12 cellular contexts compared by ENCODE assay signal in the genomic region with DNA sequence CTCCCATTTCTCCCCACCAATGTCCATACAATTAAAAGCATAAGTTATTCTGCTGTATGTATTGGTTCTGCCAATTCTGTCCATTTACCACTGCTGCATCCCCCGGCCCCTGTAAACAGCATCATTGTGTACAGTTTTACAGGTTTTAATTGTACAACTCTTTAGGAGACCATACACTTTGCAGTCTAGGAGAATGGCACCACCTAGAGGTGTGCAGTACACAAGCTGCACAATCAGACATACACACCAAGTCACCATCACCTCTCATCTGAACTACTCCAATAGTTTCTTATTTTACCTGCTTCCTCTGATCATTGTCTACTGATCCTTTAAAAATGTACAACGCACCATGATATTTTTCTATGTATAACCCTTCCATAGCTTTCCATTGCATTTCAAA.
DNase-seq lines count a peak whose midpoint lies in the region; ATAC-seq and TF ChIP-seq lines count a peak whose summit lies in the region.
"Had no signal": no experiment of that assay in that cellular context is flagged by ENCODE, and none has a peak within 500 bp of the region (broad histone marks: within the 10 kb centered on the region; RNA-seq: fewer than 3 reads in every experiment).

No MANE protein-coding gene starts in this region.

- H3K9me3 ChIP-seq in WERI-Rb-1 (ENCODE audit: severe bottlenecking), result no peaks in the 10 kb centered on the region
- no peaks in the 10 kb centered on the region for H3K9me3 ChIP-seq in uterus
- H3K9me3 ChIP-seq: A549, transverse colon had no signal

- peak; percentile 46 for TF ChIP-seq CTCF in WERI-Rb-1 (IDR thresholded peaks at IDR 0.05; ENCODE audit: low read depth, low read length)
- TF ChIP-seq CTCF in neural crest cell (conservative IDR thresholded peaks at IDR 0.05), result peak; percentile 50
- TF ChIP-seq CTCF in uterus (IDR thresholded peaks at IDR 0.05), result no peak

- no peak for TF ChIP-seq POLR2A in uterus (IDR thresholded peaks at IDR 0.05)

- DNase-seq in NCI-H1417 (lab: John Stamatoyannopoulos, UW) (peak in 2 of 3 experiments; percentile 35 to 66), NCI-H1417 treated with DMSO at 0.1 percent for 48 hours (lab: John Stamatoyannopoulos, UW) (no peak), NAMALWA (ENCODE audit: low spot score) (peak; percentile 34), WERI-Rb-1 (peak; percentile 7), neural crest cell (ENCODE audit: low read depth, low spot score) (no peak), uterus (no peak)
- DNase-seq: activated T-cell treated with anti-CD3 and anti-CD28 coated beads, Interleukin-2, amount 50 U/mL, for 1 hour; transverse colon had no signal

- H3K27me3 Mint-ChIP-seq in neural crest cell (ENCODE audit: low read depth), result no peaks in the 10 kb centered on the region

- H3K27ac Mint-ChIP-seq in neural crest cell (ENCODE audit: unreplicated experiment), result no peak overlapping the region
- H3K27ac Mint-ChIP-seq: T-helper 1 cell treated with Interleukin-12 subunit alpha and Interleukin-12 subunit beta and Interleukin-4 antibody, amounts not matched to agents 30 μg/mL and 1 μg/mL, for 36 hours had no signal

- intact Hi-C loops in uterus (cut with DNase I; ENCODE audit: low total_unique reads), result no loop called here

- H3K4me1 Mint-ChIP-seq in neural crest cell, result peaks cover 13% of the 10 kb centered on the region

- no peak overlapping the region for H3K27ac ChIP-seq in WERI-Rb-1
- no peak overlapping the region for H3K27ac ChIP-seq in uterus
- H3K27ac ChIP-seq: A549, transverse colon had no signal

- H3K4me3 ChIP-seq in WERI-Rb-1 (ENCODE audit: low read depth, low read length) (no peak overlapping the region), uterus (no peak overlapping the region)
- H3K4me3 ChIP-seq: A549, transverse colon had no signal

- H3K9me3 Mint-ChIP-seq in neural crest cell, result no peaks in the 10 kb centered on the region
- H3K9me3 Mint-ChIP-seq: T-helper 1 cell treated with Interleukin-12 subunit alpha and Interleukin-12 subunit beta and Interleukin-4 antibody, amounts not matched to agents 30 μg/mL and 1 μg/mL, for 36 hours had no signal

- H3K4me3 Mint-ChIP-seq in neural crest cell, result no peak overlapping the region
- H3K4me3 Mint-ChIP-seq: T-helper 1 cell treated with Interleukin-12 subunit alpha and Interleukin-12 subunit beta and Interleukin-4 antibody, amounts not matched to agents 30 μg/mL and 1 μg/mL, for 36 hours had no signal

- H3K4me1 ChIP-seq in uterus, result no peaks in the 10 kb centered on the region
- H3K4me1 ChIP-seq: A549, transverse colon had no signal

- no peaks in the 10 kb centered on the region for H3K36me3 ChIP-seq in WERI-Rb-1
- no peaks in the 10 kb centered on the region for H3K36me3 ChIP-seq in uterus
- H3K36me3 ChIP-seq: transverse colon had no signal

- no peaks in the 10 kb centered on the region for H3K36me3 Mint-ChIP-seq in neural crest cell (ENCODE audit: low read depth)

- ATAC-seq in GM18861 (IDR thresholded peaks at IDR 0.05; ENCODE audit: unreplicated experiment) (no peak), HG02852 (IDR thresholded peaks at IDR 0.05; ENCODE audit: unreplicated experiment) (no peak)

- H3K27me3 ChIP-seq in WERI-Rb-1 (ENCODE audit: insufficient read depth, low read depth, severe bottlenecking) (no peaks in the 10 kb centered on the region), uterus (no peaks in the 10 kb centered on the region)
- H3K27me3 ChIP-seq: transverse colon had no signal

Comparison
In these comparisons a context has a peak if more than half of its experiments do, and no peak if none do; other contexts are left out.
1. DNase-seq: peak in NCI-H1417 (2 of 3), NAMALWA (single experiment) and WERI-Rb-1 (single experiment); none in NCI-H1417 treated with DMSO at 0.1 percent for 48 hours (single experiment), neural crest cell (single experiment) and uterus (0 of 2).
2. CTCF ChIP-seq: peak in WERI-Rb-1 (single experiment) and neural crest cell (single experiment); none in uterus (0 of 4).